Comparison of ENCODE assay signal across 9 cellular contexts in the genomic region with DNA sequence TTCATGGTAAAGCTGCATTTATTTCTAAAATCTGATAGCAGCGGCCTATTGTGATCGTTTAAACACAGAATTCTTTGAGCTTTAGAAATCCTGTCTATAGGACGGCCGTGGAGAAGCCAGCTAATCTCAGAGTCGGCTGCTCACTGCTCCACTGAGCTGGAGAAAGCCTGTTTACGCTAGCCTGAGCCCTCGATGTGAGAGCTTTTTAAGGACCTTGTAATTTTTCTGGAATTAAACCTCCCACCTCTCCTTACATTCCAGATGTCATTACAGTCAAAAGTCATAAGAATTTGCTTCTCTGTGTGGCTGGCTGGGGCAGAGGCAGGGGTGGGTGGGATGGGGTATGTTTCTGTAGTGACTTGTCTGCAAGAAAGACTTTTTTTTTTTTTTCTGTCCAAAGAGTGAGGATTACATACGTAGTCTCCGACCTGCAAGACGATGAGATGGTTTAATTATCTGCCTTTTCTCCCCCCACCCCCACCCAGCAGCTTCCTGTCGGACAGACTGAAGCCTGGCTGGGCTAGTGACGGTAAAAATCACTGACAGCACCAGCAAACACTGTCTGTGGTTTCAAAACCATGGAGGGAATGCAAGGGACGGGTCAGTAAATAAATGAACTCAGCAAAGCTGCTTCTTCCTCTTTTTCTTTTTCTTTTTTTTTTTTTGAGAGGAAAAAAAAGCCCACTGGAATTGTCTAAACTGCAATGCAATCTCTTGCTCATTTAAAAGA. TPM values are rescaled to one million over a fixed set of nuclear protein-coding genes. Genes with fewer than 3 reads are reported as not detected.
DNase-seq lines count a peak whose midpoint lies in the region; ATAC-seq and TF ChIP-seq lines count a peak whose summit lies in the region.
"Had no signal": no experiment of that assay in that cellular context is flagged by ENCODE, and none has a peak within 500 bp of the region (broad histone marks: within the 10 kb centered on the region; RNA-seq: fewer than 3 reads in every experiment).

No MANE protein-coding gene starts in this region.

- H3K4me1 ChIP-seq in DOHH2 (ENCODE audit: control insufficient read depth, low read length) = peaks cover 35% of the 10 kb centered on the region

- H3K4me2 ChIP-seq in DOHH2 (ENCODE audit: low read length) = peak overlapping the region; percentile 44

- peak overlapping the region; percentile 94 for H3K27ac Mint-ChIP-seq in dendritic cell treated with granulocyte-macrophage colony-stimulating factor and Interleukin-4, amounts not matched to agents 40 ng/mL and 50 ng/mL, for 4 days
- H3K27ac Mint-ChIP-seq in naive thymus-derived CD8-positive, alpha-beta T cell = peak overlapping the region; percentile 90 to 98 (median 96)

- no peaks in the 10 kb centered on the region for H3K36me3 ChIP-seq in DOHH2 (ENCODE audit: control insufficient read depth, low read length)

- H3K27ac ChIP-seq in DOHH2 (ENCODE audit: low read depth, low read length) = no peak overlapping the region
- H3K27ac ChIP-seq: HL-60 had no signal

- H3K79me2 ChIP-seq in DOHH2 (ENCODE audit: control insufficient read depth, low read length) = no peaks in the 10 kb centered on the region

- H4K20me1 ChIP-seq in DOHH2 (ENCODE audit: control insufficient read depth, insufficient read depth, low read depth, low read length) = no peaks in the 10 kb centered on the region

- no peaks in the 10 kb centered on the region for H3K9me2 ChIP-seq in DOHH2 (replicated peaks; ENCODE audit: control insufficient read depth, low read length)

- no peaks in the 10 kb centered on the region for H3K27me3 Mint-ChIP-seq in dendritic cell treated with granulocyte-macrophage colony-stimulating factor and Interleukin-4, amounts not matched to agents 40 ng/mL and 50 ng/mL, for 4 days
- H3K27me3 Mint-ChIP-seq in naive thymus-derived CD8-positive, alpha-beta T cell = no peaks in the 10 kb centered on the region

- TF ChIP-seq CTCF in DOHH2 (IDR thresholded peaks at IDR 0.05; ENCODE audit: low read depth, low read length, poor library complexity, severe bottlenecking) = no peak

- no peaks in the 10 kb centered on the region for H3K9me3 Mint-ChIP-seq in dendritic cell treated with granulocyte-macrophage colony-stimulating factor and Interleukin-4, amounts not matched to agents 40 ng/mL and 50 ng/mL, for 4 days
- H3K9me3 Mint-ChIP-seq in naive thymus-derived CD8-positive, alpha-beta T cell = no peaks in the 10 kb centered on the region

- peak overlapping the region; percentile 23 for H3K4me3 ChIP-seq in DOHH2 (ENCODE audit: low read length)

- H3F3A ChIP-seq in DOHH2 (ENCODE audit: control insufficient read depth, insufficient read depth) = peaks cover 7% of the 10 kb centered on the region

- DNase-seq in NCI-H2227 (lab: John Stamatoyannopoulos, UW; ENCODE audit: unreplicated experiment) = peak; percentile 37
- DNase-seq in naive thymus-derived CD8-positive, alpha-beta T cell = peak in 1 of 10 donors; percentile 14
- no peak for DNase-seq in left colon
- DNase-seq in NCI-H2081 (lab: John Stamatoyannopoulos, UW) = no peak

- POLR2A ChIA-PET in naive thymus-derived CD8-positive, alpha-beta T cell (lab: Charles Lee) = interaction anchor here (0.9 to 29.2 kb wide), 5 partner anchors 14 to 38 kb away, joined by 3 to 624 read pairs (median 24); a partner anchor contains a TSS

- intact Hi-C loops in dendritic cell treated with granulocyte-macrophage colony-stimulating factor and Interleukin-4, amounts not matched to agents 40 ng/mL and 50 ng/mL, for 4 days (cut with micrococcal nuclease) = no loop called here
- intact Hi-C loops in left colon (cut with DNase I, micrococcal nuclease) = no loop called here

- peaks cover 71% of the 10 kb centered on the region for H3K4me1 Mint-ChIP-seq in dendritic cell treated with granulocyte-macrophage colony-stimulating factor and Interleukin-4, amounts not matched to agents 40 ng/mL and 50 ng/mL, for 4 days (ENCODE audit: low read depth)
- peaks cover 22 to 65% (median 51%) of the 10 kb centered on the region in 4 donors for H3K4me1 Mint-ChIP-seq in naive thymus-derived CD8-positive, alpha-beta T cell

- H3K4me3 Mint-ChIP-seq in dendritic cell treated with granulocyte-macrophage colony-stimulating factor and Interleukin-4, amounts not matched to agents 40 ng/mL and 50 ng/mL, for 4 days = peak overlapping the region; percentile 17
- H3K4me3 Mint-ChIP-seq in naive thymus-derived CD8-positive, alpha-beta T cell = peak overlapping the region; percentile 16 to 91 (median 86)

- H3K27me3 ChIP-seq in DOHH2 (ENCODE audit: control insufficient read depth, low read length) = no peaks in the 10 kb centered on the region

- no peaks in the 10 kb centered on the region for H3K9me3 ChIP-seq in DOHH2 (ENCODE audit: control insufficient read depth, insufficient read depth, low read length)

- peaks cover 13% of the 10 kb centered on the region for H3K36me3 Mint-ChIP-seq in dendritic cell treated with granulocyte-macrophage colony-stimulating factor and Interleukin-4, amounts not matched to agents 40 ng/mL and 50 ng/mL, for 4 days (ENCODE audit: low read depth)
- H3K36me3 Mint-ChIP-seq in naive thymus-derived CD8-positive, alpha-beta T cell = no peaks in the 10 kb centered on the region

- ATAC-seq in naive thymus-derived CD8-positive, alpha-beta T cell = no peak
- ATAC-seq in left colon = no peak
- ATAC-seq in esophagus mucosa = no peak
- ATAC-seq in GM21515 (IDR thresholded peaks at IDR 0.05; ENCODE audit: unreplicated experiment) = no peak

RNA-seq across cellular contexts. Expression of a gene that starts 31.8 kb away (rescaled TPM):
- total RNA-seq in naive thymus-derived CD8-positive, alpha-beta T cell = 10 to 100 TPM; 61.4 to 67.3 TPM
- 10 to 100 TPM; 27.5 to 53.2 (median 34.7) TPM for polyA plus RNA-seq in naive thymus-derived CD8-positive, alpha-beta T cell
- total RNA-seq in left colon = 10 to 100 TPM; 58.4 to 64.0 TPM
- 29.1 TPM for total RNA-seq in esophagus mucosa

RNA-seq across cellular contexts. Expression of a gene that starts 38.1 kb away (rescaled TPM):
- total RNA-seq in naive thymus-derived CD8-positive, alpha-beta T cell = 1 to 10 TPM; 3.6 to 3.8 TPM
- polyA plus RNA-seq in naive thymus-derived CD8-positive, alpha-beta T cell = 1 to 10 TPM; 3.7 to 4.4 (median 3.9) TPM
- total RNA-seq in left colon (1 to 10 TPM; 2.5 to 4.2 TPM), esophagus mucosa (3.3 TPM)

RNA-seq across cellular contexts. Expression of a gene that starts 38.4 kb away (rescaled TPM):
- 10 to 100 TPM; 30.0 to 32.6 TPM for total RNA-seq in naive thymus-derived CD8-positive, alpha-beta T cell
- polyA plus RNA-seq in naive thymus-derived CD8-positive, alpha-beta T cell = 10 to 100 TPM in 1 of 3 donors, 1 to 10 TPM in 2; 6.6 to 16.5 (median 9.0) TPM
- total RNA-seq in left colon (10 to 100 TPM; 11.7 to 15.0 TPM), esophagus mucosa (10.6 TPM)
